ENCODE assay signal across 18 cellular contexts in genomic region chr2:219289195-219289536, GRCh38. TPM values are rescaled to one million over a fixed set of nuclear protein-coding genes. Genes with fewer than 3 reads are reported as not detected.
DNase-seq lines count a peak whose midpoint lies in the region; ATAC-seq and TF ChIP-seq lines count a peak whose summit lies in the region.
"Had no signal": no experiment of that assay in that cellular context is flagged by ENCODE, and none has a peak within 500 bp of the region (broad histone marks: within the 10 kb centered on the region; RNA-seq: fewer than 3 reads in every experiment).

No MANE protein-coding gene starts in this region.

- WGBS in heart left ventricle, 4 donors: 55 to 79% (median 71%) methylated on average over 6 of the region's 6 CpGs
- WGBS in psoas muscle, 3 donors: 50 to 68% (median 56%) methylated on average over 6 of the region's 6 CpGs

- TF ChIP-seq CTCF in heart left ventricle (IDR thresholded peaks at IDR 0.05): no peak
- peak in 1 of 56 donors; percentile 26 for TF ChIP-seq CTCF in dorsolateral prefrontal cortex (IDR thresholded peaks at IDR 0.05 in 54 of 56, conservative IDR thresholded peaks at IDR 0.05 in 2 of 56; ENCODE audit: low read depth in 1 of 56, partially characterized antibody in 56 of 56)
- TF ChIP-seq CTCF in psoas muscle (IDR thresholded peaks at IDR 0.05): no peak
- TF ChIP-seq CTCF in vagina (IDR thresholded peaks at IDR 0.05): no peak

- H3K27ac ChIP-seq in heart left ventricle: peak overlapping the region in 9 of 12 donors; percentile 33 to 74 (median 49)
- peak overlapping the region; percentile 79 to 100 (median 100) for H3K27ac ChIP-seq in dorsolateral prefrontal cortex
- H3K27ac ChIP-seq in psoas muscle: peak overlapping the region; percentile 5
- H3K27ac ChIP-seq in vagina: peak overlapping the region; percentile 85
- H3K27ac ChIP-seq: KMS-11, lower lobe of right lung had no signal

- H3K4me1 ChIP-seq in heart left ventricle: peaks cover 0 to 19% (median 4%) of the 10 kb centered on the region in 12 donors
- no peaks in the 10 kb centered on the region for H3K4me1 ChIP-seq in psoas muscle
- peaks cover 48% of the 10 kb centered on the region for H3K4me1 ChIP-seq in vagina

- H3K36me3 ChIP-seq in heart left ventricle: peaks cover 0 to 25% (median 16%) of the 10 kb centered on the region in 9 donors
- peaks cover 0 to 25% of the 10 kb centered on the region in 2 donors for H3K36me3 ChIP-seq in psoas muscle (ENCODE audit: insufficient read depth in 1 of 2, low read depth in 1 of 2)
- peaks cover 0 to 11% of the 10 kb centered on the region in 2 donors for H3K36me3 ChIP-seq in vagina

- H3K27me3 ChIP-seq in heart left ventricle (no peaks in the 10 kb centered on the region), dorsolateral prefrontal cortex (no peaks in the 10 kb centered on the region), psoas muscle (ENCODE audit: insufficient read depth in 3 of 3, low read length in 2 of 3) (no peaks in the 10 kb centered on the region), vagina (no peaks in the 10 kb centered on the region)

- H3K4me3 ChIP-seq in heart left ventricle (no peak overlapping the region), dorsolateral prefrontal cortex (peak overlapping the region in 4 of 59 donors; percentile 2 to 26 (median 21)), psoas muscle (no peak overlapping the region), vagina (no peak overlapping the region)
- H3K4me3 ChIP-seq: lower lobe of right lung had no signal

- TF ChIP-seq POLR2A in heart left ventricle (IDR thresholded peaks at IDR 0.05) (no peak), vagina (IDR thresholded peaks at IDR 0.05) (no peak)

- intact Hi-C loops in heart left ventricle (cut with DNase I): no loop called here
- intact Hi-C loops in left ventricle myocardium superior (cut with micrococcal nuclease): no loop called here
- intact Hi-C loops in dorsolateral prefrontal cortex (cut with DNase I): loop anchor here (1.0 kb wide), 1 partner anchor 10 kb away; the partner anchor contains the start of gene DNAJB2 (in 2 of the 2)
- intact Hi-C loops in psoas muscle (cut with DNase I): no loop called here
- intact Hi-C loops in vagina (cut with DNase I): no loop called here

- H3K9me3 ChIP-seq in heart left ventricle: no peaks in the 10 kb centered on the region
- no peaks in the 10 kb centered on the region for H3K9me3 ChIP-seq in psoas muscle
- no peaks in the 10 kb centered on the region for H3K9me3 ChIP-seq in vagina
- H3K9me3 ChIP-seq: lower lobe of right lung had no signal

- ATAC-seq in heart left ventricle (no peak), left ventricle myocardium superior (no peak), psoas muscle (no peak)
- ATAC-seq: CD8-positive, alpha-beta T cell; natural killer cell had no signal

- peak in 1 of 5 donors; percentile 2 for DNase-seq in heart left ventricle
- no peak for DNase-seq in left ventricle myocardium superior
- DNase-seq in dorsolateral prefrontal cortex: no peak
- no peak for DNase-seq in psoas muscle
- DNase-seq in vagina (ENCODE audit: extremely low spot score in 2 of 2): no peak
- DNase-seq in glomerular visceral epithelial cell (ENCODE audit: extremely low spot score): no peak
- DNase-seq in foreskin melanocyte: no peak
- DNase-seq in Kasumi-1 (lab: John Stamatoyannopoulos, UW): no peak
- DNase-seq: activated CD4-positive, alpha-beta T cell treated with anti-CD3 and anti-CD28 coated beads, Interleukin-2, amount 50 U/mL, for 1 hour; CD8-positive, alpha-beta T cell; lower lobe of right lung; natural killer cell; NCI-H1436 treated with DMSO at 0.1 percent for 48 hours had no signal

RNA-seq across cellular contexts. Expression of gene DNAJB2, which starts 10.0 kb away (rescaled TPM):
- total RNA-seq in heart left ventricle (10 to 100 TPM; 61.3 to 95.4 (median 74.9) TPM), left ventricle myocardium superior (74.9 TPM), dorsolateral prefrontal cortex (100 to 1,000 TPM; 197 to 638 (median 283) TPM), psoas muscle (100 to 1,000 TPM in 3 of 4 donors, 10 to 100 TPM in 1; 93.1 to 173 (median 117) TPM), vagina (92.8 TPM)
- polyA plus RNA-seq in heart left ventricle (100 to 1,000 TPM in 1 of 2 donors, 10 to 100 TPM in 1; 66.5 to 181 TPM), psoas muscle (100 to 1,000 TPM in 2 of 3 donors, 10 to 100 TPM in 1; 99.6 to 204 (median 100) TPM)

RNA-seq across cellular contexts. Expression of gene PTPRN, which starts 20.0 kb away (rescaled TPM):
- total RNA-seq in heart left ventricle: under 1 TPM in 3 of 9 donors, not detected in 6; 0.19 to 0.93 (median 0.59) TPM
- polyA plus RNA-seq in heart left ventricle: under 1 TPM in 1 of 2 donors, not detected in 1; 0.12 TPM
- not detected for total RNA-seq in left ventricle myocardium superior
- 100 to 1,000 TPM in 119 of 120 experiments, 10 to 100 TPM in 1; 85.5 to 353 (median 259) TPM for total RNA-seq in dorsolateral prefrontal cortex
- 1 to 10 TPM in 1 of 4 donors, under 1 TPM in 1, not detected in 2; 0.91 to 1.1 TPM for total RNA-seq in psoas muscle
- polyA plus RNA-seq in psoas muscle: under 1 TPM; 0.03 to 0.17 (median 0.04) TPM
- total RNA-seq in vagina: 7.6 TPM
- total RNA-seq: lower lobe of right lung had no signal

RNA-seq across cellular contexts. Expression of gene TUBA4A, which starts 35.4 kb away (rescaled TPM):
- total RNA-seq in heart left ventricle: 100 to 1,000 TPM; 137 to 381 (median 193) TPM
- polyA plus RNA-seq in heart left ventricle: 100 to 1,000 TPM; 189 to 362 TPM
- 116 TPM for total RNA-seq in left ventricle myocardium superior
- total RNA-seq in dorsolateral prefrontal cortex: 100 to 1,000 TPM in 118 of 120 experiments, 10 to 100 TPM in 2; 85.5 to 377 (median 243) TPM
- 100 to 1,000 TPM; 522 to 707 (median 613) TPM for total RNA-seq in psoas muscle
- 100 to 1,000 TPM; 291 to 618 (median 508) TPM for polyA plus RNA-seq in psoas muscle
- 122 TPM for total RNA-seq in vagina

RNA-seq across cellular contexts. Expression of gene TUBA4B, which starts 36.1 kb away (rescaled TPM):
- total RNA-seq in heart left ventricle (not detected), left ventricle myocardium superior (not detected), dorsolateral prefrontal cortex (under 1 TPM in 7 of 120 experiments, not detected in 113; 0.36 to 0.56 (median 0.42) TPM), psoas muscle (not detected), vagina (not detected)
- polyA plus RNA-seq in heart left ventricle (not detected), psoas muscle (under 1 TPM in 1 of 3 donors, not detected in 2; 0.06 TPM)
- total RNA-seq: A673; activated T-helper 1 cell treated with anti-CD3 and anti-CD28 coated beads, Interleukin-12 subunit alpha, Interleukin-12 subunit beta, Interleukin-2, Interleukin-4 antibody, amounts not matched to agents 30 ng/mL and 10 ng/mL and 1 ng/mL, durations not matched to agents 14 hours and 24 hours and 36 hours; CD8-positive, alpha-beta T cell; dermis blood vessel endothelial cell; natural killer cell; sciatic nerve had no signal

RNA-seq across cellular contexts. Expression of gene RESP18, which starts 43.4 kb away (rescaled TPM):
- total RNA-seq in heart left ventricle (not detected), left ventricle myocardium superior (not detected), dorsolateral prefrontal cortex (1 to 10 TPM in 88 of 120 experiments, under 1 TPM in 12, not detected in 20; 0.72 to 5.7 (median 1.9) TPM), psoas muscle (not detected), vagina (not detected)
- polyA plus RNA-seq in heart left ventricle (not detected), psoas muscle (not detected)
- total RNA-seq: A673; activated T-helper 1 cell treated with anti-CD3 and anti-CD28 coated beads, Interleukin-12 subunit alpha, Interleukin-12 subunit beta, Interleukin-2, Interleukin-4 antibody, amounts not matched to agents 30 ng/mL and 10 ng/mL and 1 ng/mL, durations not matched to agents 14 hours and 24 hours and 36 hours; CD8-positive, alpha-beta T cell; dermis blood vessel endothelial cell; lower lobe of right lung; natural killer cell; sciatic nerve had no signal

Comparison
In these comparisons a context has a peak if more than half of its experiments do, and no peak if none do; other contexts are left out.
1. H3K27ac ChIP-seq: peak in every context shown above with its lines; median percentile 100 in dorsolateral prefrontal cortex; 85 in vagina; 49 in heart left ventricle; 5 in psoas muscle.
2. RNA of gene PTPRN, which starts 20.0 kb away (total RNA-seq): 85.5 to 353 TPM in dorsolateral prefrontal cortex; 7.6 TPM in vagina (single experiment), 0.91 to 1.1 TPM in psoas muscle, not detected in left ventricle myocardium superior (single experiment) and 0.19 to 0.93 TPM in heart left ventricle; every median in the first group is over 10 times any median in the second.
3. intact Hi-C loops: an anchor here in dorsolateral prefrontal cortex (1.0 kb wide); none called in heart left ventricle, left ventricle myocardium superior, psoas muscle and vagina.